8 cellular contexts compared by ENCODE assay signal in the genomic region with DNA sequence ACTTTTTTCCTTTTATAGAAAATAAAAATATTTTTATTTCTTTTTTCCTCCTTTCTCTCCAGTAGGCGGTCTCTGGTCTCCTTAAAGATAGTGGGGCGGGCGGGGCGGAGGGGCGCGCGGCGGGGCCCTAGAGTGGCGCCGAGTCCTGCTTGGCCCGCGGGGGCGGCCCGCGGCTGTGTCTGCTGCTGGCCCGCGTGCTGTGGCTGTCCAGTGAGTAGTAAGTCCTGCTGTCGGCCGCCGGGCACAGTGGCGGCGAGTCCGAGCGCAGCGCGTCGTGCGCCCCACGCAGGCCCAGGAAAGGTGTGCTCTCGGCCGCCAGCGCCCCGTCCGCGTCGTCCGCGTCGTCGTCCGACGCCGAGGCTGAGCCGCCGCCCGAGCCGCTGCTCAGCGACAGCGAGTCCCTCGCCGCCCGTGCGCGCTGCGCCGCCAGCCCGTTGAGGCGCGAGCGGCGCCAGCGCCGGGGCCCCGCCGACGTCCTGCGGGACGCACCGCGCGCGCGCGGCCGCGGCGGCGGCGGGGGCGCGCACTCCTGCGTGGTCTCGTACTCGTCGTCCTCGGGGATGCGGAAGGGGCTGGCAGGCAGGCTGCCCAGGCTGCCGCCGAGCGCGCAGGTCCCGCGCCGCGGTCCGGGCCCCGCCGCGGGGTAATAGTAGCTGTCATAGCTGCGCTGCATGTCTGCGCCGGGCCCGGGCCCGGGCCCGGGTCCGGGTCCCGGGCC. TPM values are rescaled to one million over a fixed set of nuclear protein-coding genes. Genes with fewer than 3 reads are reported as not detected.
DNase-seq lines count a peak whose midpoint lies in the region; ATAC-seq and TF ChIP-seq lines count a peak whose summit lies in the region.

No MANE protein-coding gene starts in this region.

- H3K27ac ChIP-seq in cardiac muscle cell (no peak overlapping the region), trophoblast cell (ENCODE audit: low read depth, low read length) (no peak overlapping the region), tibial artery (peak overlapping the region; percentile 72 to 75)

- intact Hi-C loops in tibial artery (cut with DNase I; ENCODE audit: low total_unique reads), result loop anchor here (5.0 to 10.0 kb wide), 2 partner anchors 61 to 213 kb away; no protein-coding TSS in a partner anchor

- no peak overlapping the region for H3K4me3 ChIP-seq in cardiac muscle cell
- peak overlapping the region; percentile 64 for H3K4me3 ChIP-seq in trophoblast cell (ENCODE audit: low read depth, low read length)
- peak overlapping the region; percentile 61 to 82 for H3K4me3 ChIP-seq in tibial artery

- H2BK12ac ChIP-seq in trophoblast cell (ENCODE audit: low read length), result no peak overlapping the region

- no peak overlapping the region for H2AK5ac ChIP-seq in trophoblast cell (ENCODE audit: low read length)

- H3K4me2 ChIP-seq in trophoblast cell (ENCODE audit: low read length), result peak overlapping the region; percentile 63

- ATAC-seq in GM18519 (IDR thresholded peaks at IDR 0.05; ENCODE audit: low FRiP score, unreplicated experiment) (peak; percentile 67), HG02884 (IDR thresholded peaks at IDR 0.05; ENCODE audit: unreplicated experiment) (peak; percentile 60), GM21515 (IDR thresholded peaks at IDR 0.05; ENCODE audit: unreplicated experiment) (no peak)

- no peak overlapping the region for H3K14ac ChIP-seq in trophoblast cell (ENCODE audit: low read length)

- H3K27me3 ChIP-seq in cardiac muscle cell (peaks cover 48% of the 10 kb centered on the region), trophoblast cell (ENCODE audit: insufficient read depth, low read length) (peaks cover 46% of the 10 kb centered on the region), tibial artery (no peaks in the 10 kb centered on the region)

- H3K9me3 ChIP-seq in cardiac muscle cell (ENCODE audit: low read depth), result no peaks in the 10 kb centered on the region
- peaks cover 6% of the 10 kb centered on the region for H3K9me3 ChIP-seq in trophoblast cell (ENCODE audit: insufficient read depth, low read depth, low read length)
- H3K9me3 ChIP-seq in tibial artery, result no peaks in the 10 kb centered on the region

- no CpG with 5 or more reads among the region's 107 CpGs for WGBS in trophoblast cell (ENCODE audit: extremely low coverage, insufficient coverage, insufficient read length)

- H3K9ac ChIP-seq in trophoblast cell (ENCODE audit: low read length), result no peak overlapping the region

- no peak overlapping the region for H3K4ac ChIP-seq in trophoblast cell (ENCODE audit: low read depth, low read length)

- H2BK5ac ChIP-seq in trophoblast cell (ENCODE audit: low read depth, low read length, poor library complexity), result no peak overlapping the region

- TF ChIP-seq CTCF in cardiac muscle cell (IDR thresholded peaks at IDR 0.05; ENCODE audit: low read depth, low read length) (no peak), tibial artery (IDR thresholded peaks at IDR 0.05) (peak in 1 of 2 experiments; percentile 22)

- H3K18ac ChIP-seq in trophoblast cell (ENCODE audit: low read length), result no peak overlapping the region

- no peak overlapping the region for H4K8ac ChIP-seq in trophoblast cell (ENCODE audit: low read depth, low read length)

- no peaks in the 10 kb centered on the region for H3K79me1 ChIP-seq in trophoblast cell (ENCODE audit: low read length)

- H3K23ac ChIP-seq in trophoblast cell (ENCODE audit: low read length), result no peak overlapping the region

- H4K91ac ChIP-seq in trophoblast cell (ENCODE audit: low read depth, low read length), result no peak overlapping the region

- H3K36me3 ChIP-seq in cardiac muscle cell, result peaks cover 14% of the 10 kb centered on the region
- no peaks in the 10 kb centered on the region for H3K36me3 ChIP-seq in trophoblast cell (ENCODE audit: control insufficient read depth in 1 of 2, insufficient read depth in 2 of 2, low read length in 2 of 2)
- H3K36me3 ChIP-seq in tibial artery, result peaks cover 0 to 22% (median 0%) of the 10 kb centered on the region in 3 donors

- DNase-seq in SK-N-DZ (ENCODE audit: low spot score), result peak; percentile 13
- peak; percentile 84 for DNase-seq in activated naive CD4-positive, alpha-beta T cell treated with anti-CD3 and anti-CD28 coated beads, Interleukin-2, amount 50 U/mL, for 16 hours
- peak; percentile 41 to 52 for DNase-seq in cardiac muscle cell (ENCODE audit: low read depth in 1 of 2, low spot score in 1 of 2)
- DNase-seq in trophoblast cell, result peak; percentile 18 to 53
- peak; percentile 42 to 77 for DNase-seq in tibial artery

- peak overlapping the region; percentile 70 for H2AFZ ChIP-seq in trophoblast cell (ENCODE audit: insufficient read depth, low read length, poor library complexity)

- H4K12ac ChIP-seq in trophoblast cell (ENCODE audit: low read depth, low read length), result no peak overlapping the region

- no peak overlapping the region for H2BK120ac ChIP-seq in trophoblast cell (ENCODE audit: insufficient read depth, low read length, poor library complexity)

- H3K4me1 ChIP-seq in cardiac muscle cell (ENCODE audit: low read depth) (no peaks in the 10 kb centered on the region), trophoblast cell (ENCODE audit: control insufficient read depth in 1 of 2, insufficient read depth in 2 of 2, low read length in 2 of 2) (peaks cover 2 to 4% of the 10 kb centered on the region in 2 experiments), tibial artery (peaks cover 0 to 17% (median 8%) of the 10 kb centered on the region in 4 donors)

- no peaks in the 10 kb centered on the region for H3K79me2 ChIP-seq in trophoblast cell (ENCODE audit: control insufficient read depth, insufficient read depth, low read length, poor library complexity)

RNA-seq across cellular contexts. Expression of gene PSD2, which starts 52.3 kb away (rescaled TPM):
- polyA plus RNA-seq in SK-N-DZ (2014; cell fraction: cytosol; rRNA removed), result 0.07 TPM in 1 of 2 replicates, not detected in the other
- 0.06 and 1.4 TPM in 2 replicates for polyA plus RNA-seq in SK-N-DZ (2014; cell fraction: nucleus; rRNA removed)
- total RNA-seq in cardiac muscle cell, result 0.14 and 0.48 TPM in 2 replicates
- 0.04 and 1.1 TPM in 2 replicates for polyA plus RNA-seq in cardiac muscle cell
- 0.37 and 0.38 TPM in 2 replicates for polyA plus RNA-seq in trophoblast cell (2013)

Comparison
In these comparisons a context has a peak if more than half of its experiments do, and no peak if none do; other contexts are left out.
1. DNase-seq: peak in every context shown above with its lines; median percentile 84 in activated naive CD4-positive, alpha-beta T cell treated with anti-CD3 and anti-CD28 coated beads, Interleukin-2, amount 50 U/mL, for 16 hours; 60 in tibial artery; 46 in cardiac muscle cell; 36 in trophoblast cell; 13 in SK-N-DZ.
2. H3K27ac ChIP-seq: peak in tibial artery (2 of 2); none in cardiac muscle cell (single experiment) and trophoblast cell (single experiment).